8 cellular contexts compared by ENCODE assay signal in the genomic region with DNA sequence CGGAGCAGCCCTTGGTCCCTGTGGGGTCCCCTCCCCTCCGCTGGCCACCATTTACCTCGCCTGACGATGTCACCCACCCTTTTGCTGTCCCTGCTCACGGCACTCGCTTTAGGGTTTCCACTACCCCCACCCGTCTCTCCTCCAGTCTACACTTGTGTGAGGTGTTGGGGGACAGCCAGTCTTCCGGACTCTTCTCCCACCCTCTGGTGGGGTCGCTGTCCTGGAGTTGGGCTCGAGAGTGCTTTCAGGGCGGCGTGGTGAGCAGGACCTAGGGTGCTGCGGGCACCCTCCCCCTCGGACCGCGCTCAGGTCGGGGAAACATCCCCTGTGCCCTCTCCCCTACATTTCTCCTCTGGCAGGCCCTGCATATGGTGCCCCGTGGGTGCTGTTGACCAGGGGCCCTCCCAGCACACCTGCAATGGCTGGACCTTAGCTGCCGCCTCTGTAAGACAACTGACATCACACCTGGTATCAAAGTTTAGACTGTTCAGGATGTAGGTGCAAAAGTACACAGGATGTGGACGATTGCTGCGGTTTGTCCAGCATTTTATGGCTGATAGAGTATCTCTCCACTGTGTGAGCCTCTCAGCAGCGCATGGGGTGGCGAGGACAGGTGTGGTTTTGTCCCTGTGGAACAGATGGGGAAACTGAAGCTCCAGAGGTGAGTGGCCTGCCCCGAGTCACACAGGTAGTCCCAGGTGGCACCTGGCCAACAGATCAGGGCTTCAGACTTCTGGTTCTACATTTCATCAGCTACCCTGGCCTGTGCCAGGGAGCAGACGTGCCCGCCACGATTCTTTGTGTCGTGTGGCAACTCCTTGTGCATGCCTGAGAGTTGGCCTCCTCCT. TPM values are rescaled to one million over a fixed set of nuclear protein-coding genes. Genes with fewer than 3 reads are reported as not detected.
A peak's percentile ranks its signal among the peaks of the same experiment; 100 is the strongest.
DNase-seq lines count a peak whose midpoint lies in the region; ATAC-seq lines count a peak whose summit lies in the region.

No MANE protein-coding gene starts in this region.

- H3K9me3 Mint-ChIP-seq in CD8-positive, alpha-beta memory T cell = peaks cover 0 to 2% (median 0%) of the 10 kb centered on the region in 5 donors
- H3K9me3 Mint-ChIP-seq in IgD-negative memory B cell = no peaks in the 10 kb centered on the region
- no peaks in the 10 kb centered on the region for H3K9me3 Mint-ChIP-seq in activated naive CD8-positive, alpha-beta T cell treated with anti-CD3 and anti-CD28 coated beads, Interleukin-2, amount 10 ng/mL, durations not matched to agents 7 days and 5 days
- H3K9me3 Mint-ChIP-seq in stimulated activated effector memory CD8-positive, alpha-beta T cell treated with anti-CD3 and anti-CD28 coated beads, Interleukin-12 subunit alpha, Interleukin-12 subunit beta, amount 100 ng/mL, for 72 hours = no peaks in the 10 kb centered on the region

- no peaks in the 10 kb centered on the region for H3K27me3 ChIP-seq in CD8-positive, alpha-beta memory T cell (ENCODE audit: insufficient read depth, low read length, poor library complexity, severe bottlenecking)
- H3K27me3 ChIP-seq in iPS-15b (ENCODE audit: control insufficient read depth, insufficient read depth, low read length) = peaks cover 21% of the 10 kb centered on the region

- ATAC-seq in activated naive CD8-positive, alpha-beta T cell treated with anti-CD3 and anti-CD28 coated beads, Interleukin-2, amount 10 ng/mL, durations not matched to agents 7 days and 5 days (ENCODE audit: low read depth) = peak; percentile 0
- no peak for ATAC-seq in stimulated activated effector memory CD8-positive, alpha-beta T cell treated with anti-CD3 and anti-CD28 coated beads, Interleukin-12 subunit alpha, Interleukin-12 subunit beta, amount 100 ng/mL, for 72 hours
- ATAC-seq in HG02588 (IDR thresholded peaks at IDR 0.05; ENCODE audit: unreplicated experiment) = no peak

- POLR2A ChIA-PET in CD8-positive, alpha-beta memory T cell (lab: Charles Lee) = interaction anchor here (0.7 to 12.9 kb wide), 12 partner anchors 10 to 138 kb away, joined by 3 to 283 read pairs (median 4); a partner anchor contains a TSS
- POLR2A ChIA-PET in activated naive CD8-positive, alpha-beta T cell treated with anti-CD3 and anti-CD28 coated beads, Interleukin-2, amount 10 ng/mL, durations not matched to agents 7 days and 5 days (lab: Charles Lee) = interaction anchor here (0.6 to 7.8 kb wide), 18 partner anchors 9 to 170 kb away, joined by 3 to 190 read pairs (median 7); a partner anchor contains a TSS

- peaks cover 68% of the 10 kb centered on the region for H3K4me1 ChIP-seq in CD8-positive, alpha-beta memory T cell (ENCODE audit: insufficient read depth, low read length)
- H3K4me1 ChIP-seq in iPS-15b (ENCODE audit: control insufficient read depth, insufficient read depth, low read length) = peaks cover 17% of the 10 kb centered on the region

- H3K9me3 ChIP-seq in CD8-positive, alpha-beta memory T cell (ENCODE audit: low read length) = no peaks in the 10 kb centered on the region
- H3K9me3 ChIP-seq in iPS-15b (ENCODE audit: control insufficient read depth, insufficient read depth, low read length) = no peaks in the 10 kb centered on the region

- H3K9ac ChIP-seq in iPS-15b (ENCODE audit: low read depth, low read length) = peak overlapping the region; percentile 70

- peaks cover 0 to 52% (median 6%) of the 10 kb centered on the region in 3 donors for H3K36me3 Mint-ChIP-seq in CD8-positive, alpha-beta memory T cell
- H3K36me3 Mint-ChIP-seq in IgD-negative memory B cell = peaks cover 10% of the 10 kb centered on the region
- H3K36me3 Mint-ChIP-seq in activated naive CD8-positive, alpha-beta T cell treated with anti-CD3 and anti-CD28 coated beads, Interleukin-2, amount 10 ng/mL, durations not matched to agents 7 days and 5 days = peaks cover 28% of the 10 kb centered on the region
- H3K36me3 Mint-ChIP-seq in stimulated activated effector memory CD8-positive, alpha-beta T cell treated with anti-CD3 and anti-CD28 coated beads, Interleukin-12 subunit alpha, Interleukin-12 subunit beta, amount 100 ng/mL, for 72 hours = peaks cover 78% of the 10 kb centered on the region

- peak overlapping the region; percentile 99 for H3K4me3 ChIP-seq in CD8-positive, alpha-beta memory T cell (ENCODE audit: low read length)
- H3K4me3 ChIP-seq in iPS-15b (ENCODE audit: low read depth, low read length) = peak overlapping the region; percentile 75

- DNase-seq in CD8-positive, alpha-beta memory T cell = peak in 2 of 5 donors; percentile 49 to 58
- peak; percentile 61 for DNase-seq in activated naive CD8-positive, alpha-beta T cell treated with anti-CD3 and anti-CD28 coated beads, Interleukin-2, amount 10 ng/mL, durations not matched to agents 7 days and 5 days
- peak in 1 of 2 donors; percentile 70 for DNase-seq in stimulated activated effector memory CD8-positive, alpha-beta T cell treated with anti-CD3 and anti-CD28 coated beads, Interleukin-12 subunit alpha, Interleukin-12 subunit beta, amount 100 ng/mL, for 72 hours (ENCODE audit: low spot score in 2 of 2)
- no peak for DNase-seq in DMS 273 (lab: John Stamatoyannopoulos, UW; ENCODE audit: unreplicated experiment)
- DNase-seq in H4 (ENCODE audit: low spot score) = no peak

- peaks cover 0 to 4% of the 10 kb centered on the region in 2 donors for H3K27me3 Mint-ChIP-seq in CD8-positive, alpha-beta memory T cell
- H3K27me3 Mint-ChIP-seq in IgD-negative memory B cell = peaks cover 6% of the 10 kb centered on the region
- H3K27me3 Mint-ChIP-seq in activated naive CD8-positive, alpha-beta T cell treated with anti-CD3 and anti-CD28 coated beads, Interleukin-2, amount 10 ng/mL, durations not matched to agents 7 days and 5 days = no peaks in the 10 kb centered on the region

- peaks cover 62 to 85% (median 74%) of the 10 kb centered on the region in 3 donors for H3K4me1 Mint-ChIP-seq in CD8-positive, alpha-beta memory T cell
- peaks cover 39 to 51% (median 47%) of the 10 kb centered on the region in 3 donors for H3K4me1 Mint-ChIP-seq in IgD-negative memory B cell
- peaks cover 63% of the 10 kb centered on the region for H3K4me1 Mint-ChIP-seq in activated naive CD8-positive, alpha-beta T cell treated with anti-CD3 and anti-CD28 coated beads, Interleukin-2, amount 10 ng/mL, durations not matched to agents 7 days and 5 days
- peaks cover 89% of the 10 kb centered on the region for H3K4me1 Mint-ChIP-seq in stimulated activated effector memory CD8-positive, alpha-beta T cell treated with anti-CD3 and anti-CD28 coated beads, Interleukin-12 subunit alpha, Interleukin-12 subunit beta, amount 100 ng/mL, for 72 hours

- H3K4me3 Mint-ChIP-seq in CD8-positive, alpha-beta memory T cell = peak overlapping the region; percentile 93 to 98 (median 97)
- H3K4me3 Mint-ChIP-seq in IgD-negative memory B cell = peak overlapping the region; percentile 93 to 97 (median 96)
- H3K4me3 Mint-ChIP-seq in activated naive CD8-positive, alpha-beta T cell treated with anti-CD3 and anti-CD28 coated beads, Interleukin-2, amount 10 ng/mL, durations not matched to agents 7 days and 5 days = peak overlapping the region; percentile 96
- peak overlapping the region; percentile 98 for H3K4me3 Mint-ChIP-seq in stimulated activated effector memory CD8-positive, alpha-beta T cell treated with anti-CD3 and anti-CD28 coated beads, Interleukin-12 subunit alpha, Interleukin-12 subunit beta, amount 100 ng/mL, for 72 hours

- peak overlapping the region; percentile 84 for H3K27ac ChIP-seq in CD8-positive, alpha-beta memory T cell (ENCODE audit: low read depth, low read length)

- CTCF ChIA-PET in CD8-positive, alpha-beta memory T cell (lab: Charles Lee) = interaction anchor here (0.6 to 8.1 kb wide), 17 partner anchors 8 to 134 kb away, joined by 3 to 114 read pairs (median 4); a partner anchor contains a TSS

- peaks cover 24% of the 10 kb centered on the region for H3K36me3 ChIP-seq in CD8-positive, alpha-beta memory T cell (ENCODE audit: insufficient read depth, low read length)
- H3K36me3 ChIP-seq in iPS-15b (ENCODE audit: control insufficient read depth, insufficient read depth, low read length) = peaks cover 12% of the 10 kb centered on the region

- H3K27ac Mint-ChIP-seq in CD8-positive, alpha-beta memory T cell = peak overlapping the region; percentile 87 to 99 (median 99)
- peak overlapping the region; percentile 95 to 100 (median 97) for H3K27ac Mint-ChIP-seq in IgD-negative memory B cell
- H3K27ac Mint-ChIP-seq in activated naive CD8-positive, alpha-beta T cell treated with anti-CD3 and anti-CD28 coated beads, Interleukin-2, amount 10 ng/mL, durations not matched to agents 7 days and 5 days = peak overlapping the region; percentile 96
- H3K27ac Mint-ChIP-seq in stimulated activated effector memory CD8-positive, alpha-beta T cell treated with anti-CD3 and anti-CD28 coated beads, Interleukin-12 subunit alpha, Interleukin-12 subunit beta, amount 100 ng/mL, for 72 hours = peak overlapping the region; percentile 98

RNA-seq across cellular contexts. Expression of a gene that starts 1.1 kb away (rescaled TPM):
- total RNA-seq in CD8-positive, alpha-beta memory T cell = 100 to 1,000 TPM; 237 to 246 TPM
- 69.9 TPM for polyA plus RNA-seq in CD8-positive, alpha-beta memory T cell
- 26.2 TPM for polyA plus RNA-seq in IgD-negative memory B cell
- total RNA-seq in activated naive CD8-positive, alpha-beta T cell treated with anti-CD3 and anti-CD28 coated beads, Interleukin-2, amount 10 ng/mL, durations not matched to agents 7 days and 5 days = 100 to 1,000 TPM; 325 to 341 TPM
- 15.2 and 16.3 TPM in 2 replicates for total RNA-seq in H4 (2014; rRNA removed; shearing (Covaris generic))

RNA-seq across cellular contexts. Expression of a gene that starts 21.7 kb away (rescaled TPM):
- total RNA-seq in CD8-positive, alpha-beta memory T cell = 10 to 100 TPM; 84.9 to 90.1 TPM
- polyA plus RNA-seq in CD8-positive, alpha-beta memory T cell = 23.9 TPM
- polyA plus RNA-seq in IgD-negative memory B cell = 17.3 TPM
- 100 to 1,000 TPM; 185 to 207 TPM for total RNA-seq in activated naive CD8-positive, alpha-beta T cell treated with anti-CD3 and anti-CD28 coated beads, Interleukin-2, amount 10 ng/mL, durations not matched to agents 7 days and 5 days
- total RNA-seq in H4 (2014; rRNA removed; shearing (Covaris generic)) = 5.6 and 6.1 TPM in 2 replicates

RNA-seq across cellular contexts. Expression of a gene that starts 35.9 kb away (rescaled TPM):
- 10 to 100 TPM in 1 of 2 experiments, 1 to 10 TPM in 1; 8.4 to 10.6 TPM for total RNA-seq in CD8-positive, alpha-beta memory T cell
- polyA plus RNA-seq in CD8-positive, alpha-beta memory T cell = 3.5 TPM
- polyA plus RNA-seq in IgD-negative memory B cell = 5.5 TPM
- total RNA-seq in activated naive CD8-positive, alpha-beta T cell treated with anti-CD3 and anti-CD28 coated beads, Interleukin-2, amount 10 ng/mL, durations not matched to agents 7 days and 5 days = 10 to 100 TPM; 24.6 to 27.0 TPM
- 6.5 and 8.5 TPM in 2 replicates for total RNA-seq in H4 (2014; rRNA removed; shearing (Covaris generic))

Comparison
In these comparisons a context has a peak if more than half of its experiments do, and no peak if none do; other contexts are left out.
1. RNA of a gene that starts 1.1 kb away (total RNA-seq): 325 to 341 TPM in activated naive CD8-positive, alpha-beta T cell treated with anti-CD3 and anti-CD28 coated beads, Interleukin-2, amount 10 ng/mL, durations not matched to agents 7 days and 5 days and 237 to 246 TPM in CD8-positive, alpha-beta memory T cell; 15.2 to 16.3 TPM in H4; every median in the first group is over 10 times any median in the second.
2. RNA of a gene that starts 21.7 kb away (total RNA-seq): 185 to 207 TPM in activated naive CD8-positive, alpha-beta T cell treated with anti-CD3 and anti-CD28 coated beads, Interleukin-2, amount 10 ng/mL, durations not matched to agents 7 days and 5 days and 84.9 to 90.1 TPM in CD8-positive, alpha-beta memory T cell; 5.6 to 6.1 TPM in H4; every median in the first group is over 10 times any median in the second.
3. Peak in every context shown above with its lines, with median percentiles within 50 percentile points of each other: H3K27ac Mint-ChIP-seq and H3K4me3 Mint-ChIP-seq.